Comparison of ENCODE assay signal across 1 cellular context in genomic region chr12:124125472-124125871, GRCh38.
TF ChIP-seq lines count a peak whose summit lies in the region.

No MANE protein-coding gene starts in this region.

TF ChIP-seq in H1, 55 proteins besides CTCF, POLR2A, EP300 and RAD21 (continued from another document):
- no peak for TF ChIP-seq CHD7 (IDR thresholded peaks at IDR 0.05; ENCODE audit: insufficient replicate concordance, low read length)
- no peak for TF ChIP-seq USF2 (IDR thresholded peaks at IDR 0.05; ENCODE audit: low read length)
- TF ChIP-seq EZH2 (IDR thresholded peaks at IDR 0.05; ENCODE audit: low read depth, low read length, severe bottlenecking), result no peak
- no peak for TF ChIP-seq SIN3A (conservative IDR thresholded peaks at IDR 0.05 in 1 of 2, IDR thresholded peaks at IDR 0.05 in 1 of 2; ENCODE audit: low read depth in 1 of 2, low read length in 2 of 2)
- no peak for TF ChIP-seq SAP30 (IDR thresholded peaks at IDR 0.05; ENCODE audit: insufficient read depth, insufficient replicate concordance, low read length)
- no peak for TF ChIP-seq EGR1 (IDR thresholded peaks at IDR 0.05; ENCODE audit: borderline replicate concordance, low read depth, low read length)
- TF ChIP-seq E2F6 (IDR thresholded peaks at IDR 0.05), result no peak
TF ChIP-seq in H1: peak in this region for 0.
